30 cellular contexts compared by ENCODE assay signal in the genomic region with DNA sequence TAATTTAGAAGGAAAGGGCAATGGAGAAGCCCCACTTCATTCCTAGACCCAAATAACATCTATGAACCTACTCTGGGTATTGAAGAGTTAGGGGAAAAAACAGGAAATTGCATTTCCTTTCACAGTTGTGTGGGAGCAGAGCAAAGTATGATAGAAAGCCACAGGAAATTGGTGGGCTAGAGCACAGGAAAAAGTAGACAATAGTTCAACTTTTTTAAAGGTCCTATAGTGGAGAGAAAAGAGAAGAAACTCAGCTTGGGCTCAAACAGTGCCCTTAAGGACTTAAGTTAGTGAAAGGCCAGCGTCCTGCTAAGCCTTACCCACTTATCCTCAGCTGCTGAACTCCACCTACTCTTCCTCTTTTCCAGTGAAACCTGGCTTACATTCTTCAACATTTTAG.
DNase-seq lines count a peak whose midpoint lies in the region; ATAC-seq and TF ChIP-seq lines count a peak whose summit lies in the region.
"Had no signal": no experiment of that assay in that cellular context is flagged by ENCODE, and none has a peak within 500 bp of the region (broad histone marks: within the 10 kb centered on the region; RNA-seq: fewer than 3 reads in every experiment).

No MANE protein-coding gene starts in this region.

- H3K4me1 ChIP-seq in HEK293 (ENCODE audit: control insufficient read depth, insufficient read depth, low read length) = no peaks in the 10 kb centered on the region
- H3K4me1 ChIP-seq: breast epithelium, colonic mucosa, esophagus muscularis mucosa, right lobe of liver, SJSA1, upper lobe of left lung had no signal

- no peaks in the 10 kb centered on the region for H3K9me3 Mint-ChIP-seq in activated naive CD4-positive, alpha-beta T cell treated with anti-CD3 and anti-CD28 coated beads for 36 hours
- H3K9me3 Mint-ChIP-seq: effector memory CD8-positive, alpha-beta T cell had no signal

- CTCF ChIA-PET in HEK293 (lab: Yijun Ruan, JAX) = interaction anchor here (3.1 kb wide), 1 partner anchor 10 kb away, joined by 14 read pairs; no protein-coding TSS in a partner anchor
- CTCF ChIA-PET in activated naive CD4-positive, alpha-beta T cell treated with anti-CD3 and anti-CD28 coated beads for 36 hours (lab: Charles Lee) = no interaction called here

- H3K27me3 Mint-ChIP-seq in activated naive CD4-positive, alpha-beta T cell treated with anti-CD3 and anti-CD28 coated beads for 36 hours (ENCODE audit: low read depth) = peaks cover 3% of the 10 kb centered on the region
- H3K27me3 Mint-ChIP-seq: activated B cell treated with CpG ODN at 0.5 μM for 24 hours; effector memory CD8-positive, alpha-beta T cell; stimulated activated naive B cell treated with anti-CD40 and anti-IgM and Interleukin-4, amounts not matched to agents 10 μg/mL and 1 μg/mL and 100 μg/mL, for 72 hours had no signal

- H3K36me3 ChIP-seq in HEK293 (ENCODE audit: control insufficient read depth in 2 of 2, insufficient read depth in 1 of 2, low read length in 2 of 2) = no peaks in the 10 kb centered on the region
- H3K36me3 ChIP-seq: breast epithelium, colonic mucosa, esophagus muscularis mucosa, right lobe of liver, SJSA1, upper lobe of left lung had no signal

- DNase-seq in OCI-M1 (lab: John Stamatoyannopoulos, UW) (peak; percentile 21), dermis microvascular lymphatic vessel endothelial cell (ENCODE audit: low read depth in 2 of 2) (peak; percentile 81 to 82), activated gamma-delta T cell treated with Interleukin-2 at 50 U/mL for 16 hours (no peak), sciatic nerve (ENCODE audit: low spot score) (no peak)
- no peak for DNase-seq in activated naive CD4-positive, alpha-beta T cell treated with anti-CD3 and anti-CD28 coated beads for 36 hours
- DNase-seq: activated B cell treated with CpG ODN at 0.5 μM for 24 hours; activated CD4-positive, alpha-beta T cell treated with anti-CD3 and anti-CD28 coated beads, Interleukin-2, amount 50 U/mL, for 4 hours; activated naive CD4-positive, alpha-beta T cell treated with anti-CD3 and anti-CD28 coated beads, Interleukin-2, amount 50 U/mL, for 16 hours; amygdala; CD4-positive, alpha-beta memory T cell; colonic mucosa; effector memory CD8-positive, alpha-beta T cell; hippocampal formation; Karpas-422; left cardiac atrium; mammary epithelial cell; NCI-H1105; NCI-H2029; NCI-H526 treated with DMSO at 0.1 percent for 48 hours; posterior cingulate gyrus; right lobe of liver; stimulated activated naive B cell treated with anti-CD40 and anti-IgM and Interleukin-4, amounts not matched to agents 10 μg/mL and 1 μg/mL and 100 μg/mL, for 72 hours; upper lobe of left lung had no signal

- H3K27ac Mint-ChIP-seq in activated naive CD4-positive, alpha-beta T cell treated with anti-CD3 and anti-CD28 coated beads for 36 hours = no peak overlapping the region
- H3K27ac Mint-ChIP-seq: activated B cell treated with CpG ODN at 0.5 μM for 24 hours; activated T-helper 1 cell treated with anti-CD3 and anti-CD28 coated beads, Interleukin-12 subunit alpha, Interleukin-12 subunit beta, Interleukin-2, Interleukin-4 antibody, amounts not matched to agents 30 ng/mL and 10 ng/mL and 1 ng/mL, durations not matched to agents 14 hours and 24 hours and 36 hours; CD4-positive, alpha-beta memory T cell; effector memory CD8-positive, alpha-beta T cell; stimulated activated naive B cell treated with anti-CD40 and anti-IgM and Interleukin-4, amounts not matched to agents 10 μg/mL and 1 μg/mL and 100 μg/mL, for 72 hours; T-helper 2 cell treated with Interferon-gamma antibody and Interleukin-4, amounts not matched to agents 5 μg/mL and 100 μg/mL, for 36 hours had no signal

- H3K4me3 Mint-ChIP-seq in activated naive CD4-positive, alpha-beta T cell treated with anti-CD3 and anti-CD28 coated beads for 36 hours = no peak overlapping the region
- H3K4me3 Mint-ChIP-seq: activated B cell treated with CpG ODN at 0.5 μM for 24 hours; activated T-helper 1 cell treated with anti-CD3 and anti-CD28 coated beads, Interleukin-12 subunit alpha, Interleukin-12 subunit beta, Interleukin-2, Interleukin-4 antibody, amounts not matched to agents 30 ng/mL and 10 ng/mL and 1 ng/mL, durations not matched to agents 14 hours and 24 hours and 36 hours; effector memory CD8-positive, alpha-beta T cell; stimulated activated naive B cell treated with anti-CD40 and anti-IgM and Interleukin-4, amounts not matched to agents 10 μg/mL and 1 μg/mL and 100 μg/mL, for 72 hours; T-helper 2 cell treated with Interferon-gamma antibody and Interleukin-4, amounts not matched to agents 5 μg/mL and 100 μg/mL, for 36 hours had no signal

- no peaks in the 10 kb centered on the region for H3K9me3 ChIP-seq in HEK293 (ENCODE audit: control insufficient read depth, insufficient read depth, low read depth, low read length)
- H3K9me3 ChIP-seq: colonic mucosa, SJSA1 had no signal

- no peak overlapping the region for H3K4me3 ChIP-seq in HEK293 (ENCODE audit: low read depth, low read length)
- H3K4me3 ChIP-seq: breast epithelium, colonic mucosa, esophagus muscularis mucosa, right lobe of liver, SJSA1, upper lobe of left lung had no signal

- ATAC-seq in GM21619 (IDR thresholded peaks at IDR 0.05; ENCODE audit: unreplicated experiment) (no peak), sciatic nerve (no peak)
- ATAC-seq: effector memory CD8-positive, alpha-beta T cell; left cardiac atrium; stimulated activated naive B cell treated with anti-CD40 and anti-IgM and Interleukin-4, amounts not matched to agents 10 μg/mL and 1 μg/mL and 100 μg/mL, for 72 hours had no signal

- intact Hi-C loops in activated naive CD4-positive, alpha-beta T cell treated with anti-CD3 and anti-CD28 coated beads for 36 hours (cut with micrococcal nuclease) = loop anchor here (10.0 kb wide), 1 partner anchor 305 kb away; no protein-coding TSS in a partner anchor
- intact Hi-C loops in sciatic nerve (cut with DNase I) = no loop called here

- H3K36me3 Mint-ChIP-seq in activated naive CD4-positive, alpha-beta T cell treated with anti-CD3 and anti-CD28 coated beads for 36 hours (ENCODE audit: low read depth) = no peaks in the 10 kb centered on the region
- H3K36me3 Mint-ChIP-seq: CD4-positive, alpha-beta memory T cell had no signal

- TF ChIP-seq CTCF in HEK293 (tag by site-specific recombination; IDR thresholded peaks at IDR 0.05) = no peak

- POLR2A ChIA-PET in HEK293 (lab: Yijun Ruan, JAX) = no interaction called here

- no peaks in the 10 kb centered on the region for H3K4me1 Mint-ChIP-seq in activated naive CD4-positive, alpha-beta T cell treated with anti-CD3 and anti-CD28 coated beads for 36 hours (ENCODE audit: low read depth)
- H3K4me1 Mint-ChIP-seq: activated B cell treated with CpG ODN at 0.5 μM for 24 hours; CD4-positive, alpha-beta memory T cell had no signal

- H3K27ac ChIP-seq in HEK293 (ENCODE audit: extremely low read depth, low read depth, low read length) = no peak overlapping the region
- H3K27ac ChIP-seq: breast epithelium, colonic mucosa, esophagus muscularis mucosa, right lobe of liver, SJSA1, upper lobe of left lung had no signal

TF ChIP-seq in HEK293, 187 proteins besides CTCF, POLR2A, EP300 and RAD21:
- TF ChIP-seq ZBTB48 (tag by site-specific recombination; IDR thresholded peaks at IDR 0.05) (no peak), ZNF549 (tag by site-specific recombination; IDR thresholded peaks at IDR 0.05) (peak; percentile 83)

Comparison
In these comparisons a context has a peak if more than half of its experiments do, and no peak if none do; other contexts are left out.
1. DNase-seq: peak in OCI-M1 (single experiment) and dermis microvascular lymphatic vessel endothelial cell (2 of 2); none in activated naive CD4-positive, alpha-beta T cell treated with anti-CD3 and anti-CD28 coated beads for 36 hours (single experiment), activated gamma-delta T cell treated with Interleukin-2 at 50 U/mL for 16 hours (single experiment) and sciatic nerve (single experiment).